ENCODE assay signal across 19 cellular contexts in genomic region chr12:45587042-45587441, GRCh38.
DNase-seq lines count a peak whose midpoint lies in the region; ATAC-seq and TF ChIP-seq lines count a peak whose summit lies in the region.
"Had no signal": no experiment of that assay in that cellular context is flagged by ENCODE, and none has a peak within 500 bp of the region (broad histone marks: within the 10 kb centered on the region; RNA-seq: fewer than 3 reads in every experiment).

No MANE protein-coding gene starts in this region.

- ATAC-seq in esophagus mucosa (peak; percentile 68), left colon (peak; percentile 80), HG02981 (IDR thresholded peaks at IDR 0.05; ENCODE audit: unreplicated experiment) (no peak)
- ATAC-seq in natural killer cell treated with Interleukin-12 subunit alpha and Interleukin-12 subunit beta and Interleukin-15 and Interleukin-18, amount 100 ng/mL, for 72 hours, result no peak
- ATAC-seq: CD8-positive, alpha-beta T cell; HCT116 had no signal

- no peaks in the 10 kb centered on the region for H3K27me3 ChIP-seq in Peyer's patch
- peaks cover 0 to 2% of the 10 kb centered on the region in 2 donors for H3K27me3 ChIP-seq in mucosa of rectum (ENCODE audit: control insufficient read depth in 2 of 2, insufficient read depth in 2 of 2, low read length in 2 of 2)
- no peaks in the 10 kb centered on the region for H3K27me3 ChIP-seq in MG63
- H3K27me3 ChIP-seq: BLaER1 treated with 17β-estradiol and CSF1 and Interleukin-3, amounts not matched to agents 10 nM and 100 nM had no signal

- peaks cover 0 to 20% (median 2%) of the 10 kb centered on the region in 4 donors for H3K4me1 ChIP-seq in Peyer's patch
- H3K4me1 ChIP-seq in mucosa of rectum (ENCODE audit: control insufficient read depth in 2 of 2, insufficient read depth in 2 of 2, low read length in 2 of 2), result peaks cover 11 to 22% of the 10 kb centered on the region in 2 donors
- H3K4me1 ChIP-seq: BLaER1 treated with 17β-estradiol and CSF1 and Interleukin-3, amounts not matched to agents 10 nM and 100 nM had no signal

- DNase-seq in Peyer's patch (peak in 2 of 3 donors; percentile 57 to 80), left colon (peak; percentile 27 to 69), MG63 (no peak), putamen (ENCODE audit: low spot score) (no peak)
- DNase-seq in natural killer cell treated with Interleukin-12 subunit alpha and Interleukin-12 subunit beta and Interleukin-15 and Interleukin-18, amount 100 ng/mL, for 72 hours (ENCODE audit: low spot score), result no peak
- DNase-seq: 8988T; Calu3; CD8-positive, alpha-beta T cell; DMS79 treated with DMSO at 0.1 percent for 48 hours; GF-D8; GOT3; H7; HFFc6 had no signal

- H3K9me3 Mint-ChIP-seq in natural killer cell treated with Interleukin-12 subunit alpha and Interleukin-12 subunit beta and Interleukin-15 and Interleukin-18, amount 100 ng/mL, for 72 hours, result peaks cover under 1% of the 10 kb centered on the region
- H3K9me3 Mint-ChIP-seq: CD8-positive, alpha-beta T cell; HFFc6 had no signal

- intact Hi-C loops in left colon (cut with DNase I, micrococcal nuclease), result no loop called here

- no peak overlapping the region for H3K4me3 Mint-ChIP-seq in natural killer cell treated with Interleukin-12 subunit alpha and Interleukin-12 subunit beta and Interleukin-15 and Interleukin-18, amount 100 ng/mL, for 72 hours
- H3K4me3 Mint-ChIP-seq: B cell; CD8-positive, alpha-beta T cell; HFFc6 had no signal

- no peak overlapping the region for H3K27ac Mint-ChIP-seq in natural killer cell treated with Interleukin-12 subunit alpha and Interleukin-12 subunit beta and Interleukin-15 and Interleukin-18, amount 100 ng/mL, for 72 hours
- H3K27ac Mint-ChIP-seq: B cell; CD8-positive, alpha-beta T cell; HFFc6 had no signal

- no peaks in the 10 kb centered on the region for H3K36me3 Mint-ChIP-seq in natural killer cell treated with Interleukin-12 subunit alpha and Interleukin-12 subunit beta and Interleukin-15 and Interleukin-18, amount 100 ng/mL, for 72 hours
- H3K36me3 Mint-ChIP-seq: CD8-positive, alpha-beta T cell had no signal

- TF ChIP-seq POLR2A in Peyer's patch (IDR thresholded peaks at IDR 0.05), result no peak

- H3K9me3 ChIP-seq in Peyer's patch (no peaks in the 10 kb centered on the region), mucosa of rectum (ENCODE audit: control insufficient read depth in 2 of 2, low read length in 2 of 2) (no peaks in the 10 kb centered on the region), MG63 (no peaks in the 10 kb centered on the region)

- H3K4me3 ChIP-seq in Peyer's patch (no peak overlapping the region), mucosa of rectum (ENCODE audit: low read length in 2 of 2) (peak overlapping the region in 1 of 2 donors; percentile 50), MG63 (no peak overlapping the region)
- H3K4me3 ChIP-seq: BLaER1 treated with 17β-estradiol and CSF1 and Interleukin-3, amounts not matched to agents 10 nM and 100 nM had no signal

- H3K9ac ChIP-seq in mucosa of rectum (ENCODE audit: low read depth in 1 of 2, low read length in 2 of 2), result no peak overlapping the region
- H3K9ac ChIP-seq: BLaER1 treated with 17β-estradiol and CSF1 and Interleukin-3, amounts not matched to agents 10 nM and 100 nM had no signal

- H3K36me3 ChIP-seq in Peyer's patch (no peaks in the 10 kb centered on the region), mucosa of rectum (ENCODE audit: control insufficient read depth in 2 of 2, insufficient read depth in 2 of 2, low read length in 2 of 2) (no peaks in the 10 kb centered on the region), MG63 (no peaks in the 10 kb centered on the region)
- H3K36me3 ChIP-seq: BLaER1 treated with 17β-estradiol and CSF1 and Interleukin-3, amounts not matched to agents 10 nM and 100 nM had no signal

- no peak for TF ChIP-seq CTCF in Peyer's patch (IDR thresholded peaks at IDR 0.05)

- H3K27ac ChIP-seq in Peyer's patch (peak overlapping the region in 3 of 4 donors; percentile 3 to 82 (median 68)), mucosa of rectum (ENCODE audit: low read depth in 2 of 2, low read length in 2 of 2) (peak overlapping the region; percentile 77 to 88)
- H3K27ac ChIP-seq: BLaER1 treated with 17β-estradiol and CSF1 and Interleukin-3, amounts not matched to agents 10 nM and 100 nM had no signal

- peaks cover 0 to under 1% of the 10 kb centered on the region in 2 donors for H3K27me3 Mint-ChIP-seq in natural killer cell treated with Interleukin-12 subunit alpha and Interleukin-12 subunit beta and Interleukin-15 and Interleukin-18, amount 100 ng/mL, for 72 hours

- peaks cover 0 to 15% of the 10 kb centered on the region in 2 donors for H3K4me1 Mint-ChIP-seq in natural killer cell treated with Interleukin-12 subunit alpha and Interleukin-12 subunit beta and Interleukin-15 and Interleukin-18, amount 100 ng/mL, for 72 hours (ENCODE audit: low read depth in 2 of 2)
- H3K4me1 Mint-ChIP-seq: B cell had no signal

Comparison
In these comparisons a context has a peak if more than half of its experiments do, and no peak if none do; other contexts are left out.
1. DNase-seq: peak in Peyer's patch (2 of 3) and left colon (2 of 2); none in MG63 (single experiment), natural killer cell treated with Interleukin-12 subunit alpha and Interleukin-12 subunit beta and Interleukin-15 and Interleukin-18, amount 100 ng/mL, for 72 hours (single experiment) and putamen (single experiment).
2. ATAC-seq: peak in esophagus mucosa (single experiment) and left colon (single experiment); none in natural killer cell treated with Interleukin-12 subunit alpha and Interleukin-12 subunit beta and Interleukin-15 and Interleukin-18, amount 100 ng/mL, for 72 hours (0 of 2) and HG02981 (single experiment).